ENCODE assay signal across 9 cellular contexts in genomic region chr5:75048457-75048953, GRCh38. TPM values are rescaled to one million over a fixed set of nuclear protein-coding genes. Genes with fewer than 3 reads are reported as not detected.
DNase-seq lines count a peak whose midpoint lies in the region; ATAC-seq and TF ChIP-seq lines count a peak whose summit lies in the region.
"Had no signal": no experiment of that assay in that cellular context is flagged by ENCODE, and none has a peak within 500 bp of the region (broad histone marks: within the 10 kb centered on the region; RNA-seq: fewer than 3 reads in every experiment).

No MANE protein-coding gene starts in this region.

- DNase-seq in CD8-positive, alpha-beta memory T cell: no peak
- DNase-seq in SJSA1 (ENCODE audit: low read depth in 1 of 2, low spot score in 2 of 2) (peak in 1 of 2 experiments; percentile 47), inferior parietal cortex (ENCODE audit: extremely low spot score) (peak; percentile 42), NAMALWA (ENCODE audit: low spot score) (no peak), NCI-H2029 (lab: John Stamatoyannopoulos, UW) (no peak), NOMO-1 treated with DMSO at 0.1 percent for 48 hours (lab: John Stamatoyannopoulos, UW; ENCODE audit: unreplicated experiment) (no peak), progenitor cell of endocrine pancreas (ENCODE audit: low spot score, unreplicated experiment) (no peak)
- DNase-seq: posterior cingulate gyrus had no signal

- no peaks in the 10 kb centered on the region for H3K27me3 ChIP-seq in CD8-positive, alpha-beta memory T cell (ENCODE audit: insufficient read depth, low read length, poor library complexity, severe bottlenecking)
- no peaks in the 10 kb centered on the region for H3K27me3 ChIP-seq in SJSA1 (replicated peaks)

- TF ChIP-seq CTCF in progenitor cell of endocrine pancreas (IDR thresholded peaks at IDR 0.05; ENCODE audit: unreplicated experiment): no peak

- peaks cover 63% of the 10 kb centered on the region for H3K4me1 ChIP-seq in CD8-positive, alpha-beta memory T cell (ENCODE audit: insufficient read depth, low read length)
- H3K4me1 ChIP-seq in SJSA1 (replicated peaks): peaks cover 42% of the 10 kb centered on the region

- H3K36me3 Mint-ChIP-seq in CD8-positive, alpha-beta memory T cell: peaks cover 22 to 45% (median 28%) of the 10 kb centered on the region in 3 donors
- H3K36me3 Mint-ChIP-seq in progenitor cell of endocrine pancreas (ENCODE audit: insufficient read depth): peaks cover 4% of the 10 kb centered on the region

- no peaks in the 10 kb centered on the region for H3K9me3 Mint-ChIP-seq in CD8-positive, alpha-beta memory T cell
- H3K9me3 Mint-ChIP-seq in progenitor cell of endocrine pancreas (ENCODE audit: low read depth): no peaks in the 10 kb centered on the region

- no peaks in the 10 kb centered on the region for H3K9me3 ChIP-seq in CD8-positive, alpha-beta memory T cell (ENCODE audit: low read length)
- H3K9me3 ChIP-seq in SJSA1 (replicated peaks): no peaks in the 10 kb centered on the region

- peak overlapping the region; percentile 38 to 90 (median 72) for H3K27ac Mint-ChIP-seq in CD8-positive, alpha-beta memory T cell
- no peak overlapping the region for H3K27ac Mint-ChIP-seq in progenitor cell of endocrine pancreas

- H3K27ac ChIP-seq in CD8-positive, alpha-beta memory T cell (ENCODE audit: low read depth, low read length): no peak overlapping the region
- peak overlapping the region; percentile 14; the same call in 1 of the 2 replicates for H3K27ac ChIP-seq in SJSA1

- peaks cover 59 to 85% (median 81%) of the 10 kb centered on the region in 3 donors for H3K4me1 Mint-ChIP-seq in CD8-positive, alpha-beta memory T cell
- H3K4me1 Mint-ChIP-seq in progenitor cell of endocrine pancreas (ENCODE audit: low read depth): peaks cover 23% of the 10 kb centered on the region

- peak overlapping the region; percentile 66 to 97 (median 80) for H3K4me3 Mint-ChIP-seq in CD8-positive, alpha-beta memory T cell
- no peak overlapping the region for H3K4me3 Mint-ChIP-seq in progenitor cell of endocrine pancreas (ENCODE audit: low read depth)

- POLR2A ChIA-PET in CD8-positive, alpha-beta memory T cell (lab: Charles Lee): interaction anchor here (0.5 kb wide), 1 partner anchor 11 kb away, joined by 4 read pairs; no protein-coding TSS in a partner anchor

- peaks cover 0 to 1% of the 10 kb centered on the region in 2 donors for H3K27me3 Mint-ChIP-seq in CD8-positive, alpha-beta memory T cell
- peaks cover 26% of the 10 kb centered on the region for H3K27me3 Mint-ChIP-seq in progenitor cell of endocrine pancreas

- ATAC-seq in GM21381 (IDR thresholded peaks at IDR 0.05; ENCODE audit: unreplicated experiment): peak; percentile 60

- peaks cover 11% of the 10 kb centered on the region for H3K36me3 ChIP-seq in CD8-positive, alpha-beta memory T cell (ENCODE audit: insufficient read depth, low read length)
- H3K36me3 ChIP-seq in SJSA1: peaks cover 39% of the 10 kb centered on the region

- H3K4me3 ChIP-seq in CD8-positive, alpha-beta memory T cell (ENCODE audit: low read length): peak overlapping the region; percentile 14
- peak overlapping the region; percentile 19 for H3K4me3 ChIP-seq in SJSA1

- CTCF ChIA-PET in CD8-positive, alpha-beta memory T cell (lab: Charles Lee): interaction anchor here (0.6 to 4.9 kb wide), 13 partner anchors 10 to 289 kb away, joined by 3 to 30 read pairs (median 3); partner anchors contain the start of genes ANKRD31 and HMGCR

RNA-seq across cellular contexts. Expression of gene GCNT4, which starts 3.9 kb away (rescaled TPM):
- 1 to 10 TPM; 1.4 to 1.6 TPM for total RNA-seq in CD8-positive, alpha-beta memory T cell
- polyA plus RNA-seq in CD8-positive, alpha-beta memory T cell: 1.3 TPM
- 5.1 and 7.8 TPM in 2 replicates for total RNA-seq in SJSA1 (2014; rRNA removed; shearing (Covaris generic))
- total RNA-seq in progenitor cell of endocrine pancreas: 2.5 and 3.3 TPM in 2 replicates
